ENCODE assay signal across 9 cellular contexts in genomic region chr14:35932659-35933159, GRCh38.
DNase-seq lines count a peak whose midpoint lies in the region; ATAC-seq and TF ChIP-seq lines count a peak whose summit lies in the region.
"Had no signal": no experiment of that assay in that cellular context is flagged by ENCODE, and none has a peak within 500 bp of the region (broad histone marks: within the 10 kb centered on the region; RNA-seq: fewer than 3 reads in every experiment).

No MANE protein-coding gene starts in this region.

- no peaks in the 10 kb centered on the region for H3K27me3 ChIP-seq in osteoblast (ENCODE audit: insufficient read depth, low read length)
- no peaks in the 10 kb centered on the region for H3K27me3 ChIP-seq in psoas muscle (ENCODE audit: insufficient read depth in 3 of 3, low read length in 2 of 3)
- H3K27me3 ChIP-seq: upper lobe of left lung had no signal

- no peaks in the 10 kb centered on the region for H3K36me3 Mint-ChIP-seq in activated CD8-positive, alpha-beta T cell treated with anti-CD3 and anti-CD28 coated beads for 36 hours (ENCODE audit: low read depth)

- peak; percentile 39 for ATAC-seq in GM19043 (IDR thresholded peaks at IDR 0.05; ENCODE audit: low read depth, unreplicated experiment)
- ATAC-seq in HG03097 (IDR thresholded peaks at IDR 0.05; ENCODE audit: low FRiP score, unreplicated experiment): peak; percentile 45
- ATAC-seq in activated CD8-positive, alpha-beta T cell treated with anti-CD3 and anti-CD28 coated beads for 36 hours: peak; percentile 81
- no peak for ATAC-seq in psoas muscle
- no peak for ATAC-seq in GM18519 (IDR thresholded peaks at IDR 0.05; ENCODE audit: low FRiP score, unreplicated experiment)

- POLR2A ChIA-PET in activated CD8-positive, alpha-beta T cell treated with anti-CD3 and anti-CD28 coated beads for 36 hours (lab: Charles Lee): no interaction called here

- H3K4me2 ChIP-seq in osteoblast (ENCODE audit: insufficient read depth, low read length): no peak overlapping the region

- H3K27me3 Mint-ChIP-seq in activated CD8-positive, alpha-beta T cell treated with anti-CD3 and anti-CD28 coated beads for 36 hours: peaks cover 4% of the 10 kb centered on the region

- intact Hi-C loops in activated CD8-positive, alpha-beta T cell treated with anti-CD3 and anti-CD28 coated beads for 36 hours (cut with micrococcal nuclease): no loop called here
- intact Hi-C loops in psoas muscle (cut with DNase I): no loop called here

- H3K9me3 ChIP-seq in osteoblast (ENCODE audit: low read depth, low read length) (no peaks in the 10 kb centered on the region), psoas muscle (no peaks in the 10 kb centered on the region)
- H3K9me3 ChIP-seq: upper lobe of left lung had no signal

- no peak overlapping the region for H2AFZ ChIP-seq in osteoblast (ENCODE audit: low read length)

- peak overlapping the region; percentile 80 for H3K27ac Mint-ChIP-seq in activated CD8-positive, alpha-beta T cell treated with anti-CD3 and anti-CD28 coated beads for 36 hours

- peaks cover 44% of the 10 kb centered on the region for H3K4me1 Mint-ChIP-seq in activated CD8-positive, alpha-beta T cell treated with anti-CD3 and anti-CD28 coated beads for 36 hours (ENCODE audit: low read depth)

- no peak for TF ChIP-seq CTCF in activated CD8-positive, alpha-beta T cell treated with anti-CD3 and anti-CD28 coated beads for 36 hours (IDR thresholded peaks at IDR 0.05)
- no peak for TF ChIP-seq CTCF in osteoblast (IDR thresholded peaks at IDR 0.05; ENCODE audit: extremely low read depth, low read depth, low read length)
- no peak for TF ChIP-seq CTCF in psoas muscle (IDR thresholded peaks at IDR 0.05)

- no peak overlapping the region for H3K4me3 ChIP-seq in osteoblast (ENCODE audit: insufficient read depth, low read length)
- H3K4me3 ChIP-seq in psoas muscle: no peak overlapping the region
- H3K4me3 ChIP-seq: upper lobe of left lung had no signal

- DNase-seq in activated CD8-positive, alpha-beta T cell treated with anti-CD3 and anti-CD28 coated beads for 36 hours: peak; percentile 79
- peak; percentile 18 to 49 for DNase-seq in stimulated activated CD4-positive, alpha-beta T cell treated with anti-CD3 and anti-CD28 coated beads, Interleukin-4, amount 100 ng/mL, for 4 hours
- DNase-seq in osteoblast (ENCODE audit: insufficient read length, low spot score, missing footprints): no peak
- DNase-seq in psoas muscle: no peak
- DNase-seq in mesenteric fat pad (ENCODE audit: low spot score): no peak
- DNase-seq: upper lobe of left lung had no signal

- H3K4me1 ChIP-seq in osteoblast (ENCODE audit: insufficient read depth, low read length) (no peaks in the 10 kb centered on the region), psoas muscle (no peaks in the 10 kb centered on the region)
- H3K4me1 ChIP-seq: upper lobe of left lung had no signal

- H3K27ac ChIP-seq in osteoblast (ENCODE audit: low read depth, low read length) (no peak overlapping the region), psoas muscle (no peak overlapping the region)
- H3K27ac ChIP-seq: upper lobe of left lung had no signal

- no peaks in the 10 kb centered on the region for H3K36me3 ChIP-seq in osteoblast (ENCODE audit: insufficient read depth, low read length)
- H3K36me3 ChIP-seq in psoas muscle (ENCODE audit: insufficient read depth in 1 of 2, low read depth in 1 of 2): no peaks in the 10 kb centered on the region
- H3K36me3 ChIP-seq: upper lobe of left lung had no signal

- H3K9me3 Mint-ChIP-seq in activated CD8-positive, alpha-beta T cell treated with anti-CD3 and anti-CD28 coated beads for 36 hours: no peaks in the 10 kb centered on the region

- H3K4me3 Mint-ChIP-seq in activated CD8-positive, alpha-beta T cell treated with anti-CD3 and anti-CD28 coated beads for 36 hours: peak overlapping the region; percentile 58

- H4K20me1 ChIP-seq in osteoblast (ENCODE audit: insufficient read depth, low read length): no peaks in the 10 kb centered on the region

- no peaks in the 10 kb centered on the region for H3K79me2 ChIP-seq in osteoblast (ENCODE audit: insufficient read depth, low read length)

- WGBS in psoas muscle, 3 donors: 68 to 71% (median 70%) methylated on average over 13 of the region's 13 CpGs

- CTCF ChIA-PET in activated CD8-positive, alpha-beta T cell treated with anti-CD3 and anti-CD28 coated beads for 36 hours (lab: Charles Lee): interaction anchor here (0.7 to 2.2 kb wide), 2 partner anchors 11 to 49 kb away, joined by 4 to 7 read pairs; no protein-coding TSS in a partner anchor

Comparison
In these comparisons a context has a peak if more than half of its experiments do, and no peak if none do; other contexts are left out.
1. ATAC-seq: peak in GM19043 (single experiment), HG03097 (single experiment) and activated CD8-positive, alpha-beta T cell treated with anti-CD3 and anti-CD28 coated beads for 36 hours (single experiment); none in psoas muscle (0 of 4) and GM18519 (single experiment).
2. DNase-seq: peak in activated CD8-positive, alpha-beta T cell treated with anti-CD3 and anti-CD28 coated beads for 36 hours (single experiment) and stimulated activated CD4-positive, alpha-beta T cell treated with anti-CD3 and anti-CD28 coated beads, Interleukin-4, amount 100 ng/mL, for 4 hours (2 of 2); none in osteoblast (single experiment), psoas muscle (0 of 2) and mesenteric fat pad (single experiment).